In the genomic region with DNA sequence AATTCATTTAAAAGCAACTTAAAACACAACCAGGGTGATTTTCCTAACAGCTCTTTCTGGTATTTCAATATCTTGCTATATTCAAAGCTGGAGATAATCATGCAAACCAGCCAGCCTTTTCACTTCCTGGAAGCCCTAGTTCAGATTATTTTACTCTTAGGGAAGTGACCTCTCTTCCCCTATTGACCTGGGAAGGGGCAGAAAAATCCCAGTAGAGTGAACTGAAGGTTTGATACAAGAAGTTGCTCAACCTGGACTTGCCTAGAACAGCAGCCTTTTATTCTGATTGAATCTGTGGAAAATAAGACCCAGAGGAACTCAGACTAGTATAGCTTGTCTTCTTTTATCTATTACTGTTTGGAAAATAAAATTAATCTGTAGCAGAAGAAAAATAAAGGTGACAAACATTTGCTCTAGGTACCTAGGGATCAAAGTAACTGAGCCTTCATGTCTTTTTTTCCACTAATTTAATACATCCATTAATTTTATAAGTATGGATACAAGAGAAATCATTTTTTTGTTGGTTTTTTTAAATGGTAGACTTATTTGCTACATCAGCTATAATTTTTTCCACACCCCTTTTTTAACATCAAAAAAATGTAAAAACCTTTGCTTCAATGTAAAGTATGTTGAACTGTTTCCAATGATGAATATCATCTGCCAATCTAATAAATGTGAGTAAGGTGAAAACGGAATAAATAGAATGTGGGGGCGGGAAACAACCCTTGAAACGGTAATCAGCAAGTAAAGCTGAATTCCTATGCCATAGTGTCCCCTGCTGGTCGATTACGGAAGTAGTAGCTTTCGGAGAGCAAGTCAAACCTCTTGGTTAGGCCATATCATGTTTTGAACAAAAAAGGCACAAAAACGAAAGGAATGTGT, we compare ENCODE assay signal across 8 cellular contexts.
DNase-seq lines count a peak whose midpoint lies in the region; ATAC-seq and TF ChIP-seq lines count a peak whose summit lies in the region.

No MANE protein-coding gene starts in this region.

- peak overlapping the region; percentile 15 for H3K4me3 ChIP-seq in smooth muscle cell

- H3K27me3 ChIP-seq in smooth muscle cell (ENCODE audit: low read depth) = peaks cover 20% of the 10 kb centered on the region

- no peaks in the 10 kb centered on the region for H3K27me3 Mint-ChIP-seq in WTC11 (ENCODE audit: low read depth)
- no peaks in the 10 kb centered on the region for H3K27me3 Mint-ChIP-seq in glutamatergic neuron (ENCODE audit: unreplicated experiment)

- H3K36me3 Mint-ChIP-seq in WTC11 (no peaks in the 10 kb centered on the region), glutamatergic neuron (ENCODE audit: unreplicated experiment) (no peaks in the 10 kb centered on the region)

- 3% methylated on average over 7 of the region's 7 CpGs for WGBS in smooth muscle cell (ENCODE audit: low lambda C conversion rate)

- peaks cover 4% of the 10 kb centered on the region for H3K4me1 ChIP-seq in smooth muscle cell (ENCODE audit: low read depth)

- H3K36me3 ChIP-seq in smooth muscle cell (ENCODE audit: low read depth) = no peaks in the 10 kb centered on the region

- no peaks in the 10 kb centered on the region for H3K9me3 ChIP-seq in smooth muscle cell (replicated peaks; ENCODE audit: low read depth)

- peak; percentile 74 for TF ChIP-seq CTCF in GM13977 (IDR thresholded peaks at IDR 0.05; ENCODE audit: extremely low read depth, insufficient read depth, missing control alignments)
- peak; percentile 71 for TF ChIP-seq CTCF in WTC11 (IDR thresholded peaks at IDR 0.05)
- peak; percentile 89 for TF ChIP-seq CTCF in glutamatergic neuron (IDR thresholded peaks at IDR 0.05; ENCODE audit: partially characterized antibody, unreplicated experiment)
- TF ChIP-seq CTCF in smooth muscle cell (IDR thresholded peaks at IDR 0.05; ENCODE audit: borderline replicate concordance, insufficient read depth, poor library complexity, severe bottlenecking) = peak; percentile 97

- peaks cover 33% of the 10 kb centered on the region for H3K4me1 Mint-ChIP-seq in WTC11
- H3K4me1 Mint-ChIP-seq in glutamatergic neuron (ENCODE audit: low read depth, unreplicated experiment) = peaks cover 8% of the 10 kb centered on the region

- in situ Hi-C loops in GM13977 (cut with MboI; ENCODE audit: low pct_unique_long_range_greater_than_20kb, low sequenced_read_pairs, unreplicated experiment) = no loop called here

- peak overlapping the region; percentile 72 for H2AFZ ChIP-seq in smooth muscle cell (ENCODE audit: low read depth)

- H3K4me3 Mint-ChIP-seq in WTC11 (no peak overlapping the region), glutamatergic neuron (ENCODE audit: unreplicated experiment) (no peak overlapping the region)

- H3K4me2 ChIP-seq in smooth muscle cell = peak overlapping the region; percentile 78

- no peaks in the 10 kb centered on the region for H3K79me2 ChIP-seq in smooth muscle cell (ENCODE audit: low read depth)

- H3K27ac Mint-ChIP-seq in WTC11 (no peak overlapping the region), glutamatergic neuron (ENCODE audit: unreplicated experiment) (no peak overlapping the region)

- no peaks in the 10 kb centered on the region for H3F3A ChIP-seq in smooth muscle cell (ENCODE audit: low read depth)

- H4K20me1 ChIP-seq in smooth muscle cell (ENCODE audit: low read depth) = no peaks in the 10 kb centered on the region

- CTCF ChIA-PET in WTC11 (lab: Charles Lee) = interaction anchor here (0.6 to 3.6 kb wide), 39 partner anchors 14 to 1453 kb away, joined by 3 to 46 read pairs (median 4); no protein-coding TSS in a partner anchor

- DNase-seq in AG20443 (ENCODE audit: low spot score) (peak; percentile 22), GM13977 (ENCODE audit: low spot score) (peak; percentile 24), NCI-H2081 treated with DMSO at 0.1 percent for 48 hours (lab: John Stamatoyannopoulos, UW) (peak; percentile 60), WTC11 (ENCODE audit: low spot score) (peak; percentile 79), glutamatergic neuron (peak; percentile 77), smooth muscle cell (lab: John Stamatoyannopoulos, UW; ENCODE audit: unreplicated experiment) (no peak)

- peak; percentile 66 for ATAC-seq in HG02973 (IDR thresholded peaks at IDR 0.05; ENCODE audit: unreplicated experiment)
- peak; percentile 78 for ATAC-seq in WTC11
- no peak for ATAC-seq in GM19324 (IDR thresholded peaks at IDR 0.05; ENCODE audit: low FRiP score, unreplicated experiment)

- H3K27ac ChIP-seq in smooth muscle cell (ENCODE audit: low read depth) = no peak overlapping the region

- H3K9me3 Mint-ChIP-seq in WTC11 = no peaks in the 10 kb centered on the region
- H3K9me3 Mint-ChIP-seq in glutamatergic neuron (ENCODE audit: unreplicated experiment) = no peaks in the 10 kb centered on the region

- POLR2A ChIA-PET in WTC11 (lab: Charles Lee) = interaction anchor here (0.9 to 1.2 kb wide), 2 partner anchors 111 to 331 kb away, joined by 3 to 7 read pairs; no protein-coding TSS in a partner anchor

- no peak overlapping the region for H3K9ac ChIP-seq in smooth muscle cell (ENCODE audit: low read depth)

TF ChIP-seq in WTC11, 78 proteins besides CTCF, POLR2A, EP300 and RAD21:
- no peak for TF ChIP-seq ETV6 (CRISPR knock-in tag; IDR thresholded peaks at IDR 0.05)
- TF ChIP-seq CBFB (CRISPR knock-in tag; IDR thresholded peaks at IDR 0.05; ENCODE audit: low read depth) = no peak
- TF ChIP-seq ZNF416 (CRISPR knock-in tag; IDR thresholded peaks at IDR 0.05) = no peak
- TF ChIP-seq, protein P1, sequence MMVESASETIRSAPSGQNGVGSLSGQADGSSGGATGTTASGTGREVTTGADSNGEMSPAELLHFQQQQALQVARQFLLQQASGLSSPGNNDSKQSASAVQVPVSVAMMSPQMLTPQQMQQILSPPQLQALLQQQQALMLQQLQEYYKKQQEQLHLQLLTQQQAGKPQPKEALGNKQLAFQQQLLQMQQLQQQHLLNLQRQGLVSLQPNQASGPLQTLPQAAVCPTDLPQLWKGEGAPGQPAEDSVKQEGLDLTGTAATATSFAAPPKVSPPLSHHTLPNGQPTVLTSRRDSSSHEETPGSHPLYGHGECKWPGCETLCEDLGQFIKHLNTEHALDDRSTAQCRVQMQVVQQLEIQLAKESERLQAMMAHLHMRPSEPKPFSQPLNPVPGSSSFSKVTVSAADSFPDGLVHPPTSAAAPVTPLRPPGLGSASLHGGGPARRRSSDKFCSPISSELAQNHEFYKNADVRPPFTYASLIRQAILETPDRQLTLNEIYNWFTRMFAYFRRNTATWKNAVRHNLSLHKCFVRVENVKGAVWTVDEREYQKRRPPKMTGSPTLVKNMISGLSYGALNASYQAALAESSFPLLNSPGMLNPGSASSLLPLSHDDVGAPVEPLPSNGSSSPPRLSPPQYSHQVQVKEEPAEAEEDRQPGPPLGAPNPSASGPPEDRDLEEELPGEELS (CRISPR knock-in tag; IDR thresholded peaks at IDR 0.05) = no peak
- TF ChIP-seq ZNF232 (CRISPR knock-in tag; IDR thresholded peaks at IDR 0.05) = no peak
- TF ChIP-seq ZNF396 (CRISPR knock-in tag; IDR thresholded peaks at IDR 0.05; ENCODE audit: borderline replicate concordance) = no peak
- TF ChIP-seq NFE2L1 (CRISPR knock-in tag; IDR thresholded peaks at IDR 0.05) = no peak
- TF ChIP-seq ZNF121 (CRISPR knock-in tag; IDR thresholded peaks at IDR 0.05) = no peak
- no peak for TF ChIP-seq NFYB (CRISPR knock-in tag; conservative IDR thresholded peaks at IDR 0.05; ENCODE audit: low read depth)
- no peak for TF ChIP-seq RELA (CRISPR knock-in tag; IDR thresholded peaks at IDR 0.05; ENCODE audit: borderline replicate concordance)
- TF ChIP-seq PRRX2 (CRISPR knock-in tag; IDR thresholded peaks at IDR 0.05) = no peak
- TF ChIP-seq, protein P2, sequence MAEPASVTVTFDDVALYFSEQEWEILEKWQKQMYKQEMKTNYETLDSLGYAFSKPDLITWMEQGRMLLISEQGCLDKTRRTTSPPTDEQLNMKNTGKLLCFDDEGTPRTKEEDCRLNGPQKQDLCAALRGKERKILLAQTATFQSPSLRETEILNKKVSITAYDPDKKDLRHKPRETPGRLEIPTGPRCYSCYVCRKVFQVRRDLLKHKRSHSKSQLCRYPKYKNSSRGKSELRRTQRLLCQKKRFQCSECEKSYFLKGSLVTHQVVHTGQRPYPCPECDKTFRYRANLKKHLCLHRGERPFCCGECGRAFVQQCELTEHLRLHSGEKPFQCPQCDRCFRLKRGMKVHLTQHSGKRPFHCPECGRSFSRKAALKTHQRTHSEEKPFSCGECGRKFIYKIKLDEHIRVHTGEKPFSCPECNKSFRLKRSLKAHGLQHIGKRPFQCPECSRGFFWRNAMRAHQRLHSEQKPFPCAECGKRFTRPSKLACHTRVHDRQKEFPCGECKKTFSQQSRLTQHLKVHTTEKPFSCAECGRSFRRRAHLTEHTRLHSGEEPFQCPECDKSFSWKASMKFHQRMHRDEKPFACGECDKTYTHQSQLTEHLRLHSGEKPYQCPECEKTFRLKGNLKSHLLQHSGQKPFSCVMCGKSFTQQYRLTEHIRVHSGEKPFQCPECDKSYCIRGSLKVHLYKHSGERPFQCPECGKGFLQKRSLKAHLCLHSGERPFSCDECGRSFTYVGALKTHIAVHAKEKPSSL (CRISPR knock-in tag; conservative IDR thresholded peaks at IDR 0.05) = no peak
- TF ChIP-seq, protein P3, sequence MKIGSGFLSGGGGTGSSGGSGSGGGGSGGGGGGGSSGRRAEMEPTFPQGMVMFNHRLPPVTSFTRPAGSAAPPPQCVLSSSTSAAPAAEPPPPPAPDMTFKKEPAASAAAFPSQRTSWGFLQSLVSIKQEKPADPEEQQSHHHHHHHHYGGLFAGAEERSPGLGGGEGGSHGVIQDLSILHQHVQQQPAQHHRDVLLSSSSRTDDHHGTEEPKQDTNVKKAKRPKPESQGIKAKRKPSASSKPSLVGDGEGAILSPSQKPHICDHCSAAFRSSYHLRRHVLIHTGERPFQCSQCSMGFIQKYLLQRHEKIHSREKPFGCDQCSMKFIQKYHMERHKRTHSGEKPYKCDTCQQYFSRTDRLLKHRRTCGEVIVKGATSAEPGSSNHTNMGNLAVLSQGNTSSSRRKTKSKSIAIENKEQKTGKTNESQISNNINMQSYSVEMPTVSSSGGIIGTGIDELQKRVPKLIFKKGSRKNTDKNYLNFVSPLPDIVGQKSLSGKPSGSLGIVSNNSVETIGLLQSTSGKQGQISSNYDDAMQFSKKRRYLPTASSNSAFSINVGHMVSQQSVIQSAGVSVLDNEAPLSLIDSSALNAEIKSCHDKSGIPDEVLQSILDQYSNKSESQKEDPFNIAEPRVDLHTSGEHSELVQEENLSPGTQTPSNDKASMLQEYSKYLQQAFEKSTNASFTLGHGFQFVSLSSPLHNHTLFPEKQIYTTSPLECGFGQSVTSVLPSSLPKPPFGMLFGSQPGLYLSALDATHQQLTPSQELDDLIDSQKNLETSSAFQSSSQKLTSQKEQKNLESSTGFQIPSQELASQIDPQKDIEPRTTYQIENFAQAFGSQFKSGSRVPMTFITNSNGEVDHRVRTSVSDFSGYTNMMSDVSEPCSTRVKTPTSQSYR (CRISPR knock-in tag; IDR thresholded peaks at IDR 0.05) = no peak
